7 cellular contexts compared by ENCODE assay signal in genomic region chr19:35741216-35741541, GRCh38. TPM values are rescaled to one million over a fixed set of nuclear protein-coding genes. Genes with fewer than 3 reads are reported as not detected.
DNase-seq lines count a peak whose midpoint lies in the region; ATAC-seq and TF ChIP-seq lines count a peak whose summit lies in the region.

No MANE protein-coding gene starts in this region.

- ATAC-seq in right cardiac atrium (no peak), HG03159 (IDR thresholded peaks at IDR 0.05; ENCODE audit: unreplicated experiment) (no peak), GM18861 (IDR thresholded peaks at IDR 0.05; ENCODE audit: unreplicated experiment) (no peak), HG03460 (IDR thresholded peaks at IDR 0.05; ENCODE audit: unreplicated experiment) (no peak)

- H3K27me3 ChIP-seq in WERI-Rb-1 (ENCODE audit: insufficient read depth, low read depth, severe bottlenecking) (no peaks in the 10 kb centered on the region), right cardiac atrium (ENCODE audit: control insufficient read depth, insufficient read depth) (no peaks in the 10 kb centered on the region), smooth muscle cell (ENCODE audit: low read depth) (no peaks in the 10 kb centered on the region)

- no peaks in the 10 kb centered on the region; the same call in 1 of the 2 replicates for H3K9me3 ChIP-seq in HEK293 (ENCODE audit: control insufficient read depth, insufficient read depth, low read depth, low read length)
- H3K9me3 ChIP-seq in WERI-Rb-1 (ENCODE audit: severe bottlenecking): no peaks in the 10 kb centered on the region
- H3K9me3 ChIP-seq in right cardiac atrium (ENCODE audit: control insufficient read depth, low read length): no peaks in the 10 kb centered on the region
- H3K9me3 ChIP-seq in smooth muscle cell (replicated peaks; ENCODE audit: low read depth): no peaks in the 10 kb centered on the region

- H3K79me2 ChIP-seq in smooth muscle cell (ENCODE audit: low read depth): peaks cover 6% of the 10 kb centered on the region

- POLR2A ChIA-PET in HEK293 (lab: Yijun Ruan, JAX): interaction anchor here (0.6 to 7.7 kb wide), 37 partner anchors 7 to 473 kb away, joined by 3 to 204 read pairs (median 5); partner anchors contain the start of genes ALKBH6, ARHGAP33, COX6B1 and HSPB6

- H2AFZ ChIP-seq in smooth muscle cell (ENCODE audit: low read depth): no peak overlapping the region

- CTCF ChIA-PET in HEK293 (lab: Yijun Ruan, JAX): interaction anchor here (0.5 to 1.6 kb wide), 8 partner anchors 10 to 193 kb away, joined by 3 to 7 read pairs (median 4); no protein-coding TSS in a partner anchor

- H3K4me3 ChIP-seq in HEK293 (ENCODE audit: low read depth, low read length): peak overlapping the region; percentile 39
- peak overlapping the region; percentile 72 for H3K4me3 ChIP-seq in WERI-Rb-1 (ENCODE audit: low read depth, low read length)
- peak overlapping the region; percentile 69 for H3K4me3 ChIP-seq in right cardiac atrium (ENCODE audit: low read length)
- H3K4me3 ChIP-seq in smooth muscle cell: peak overlapping the region; percentile 71

- H3K4me1 ChIP-seq in HEK293 (ENCODE audit: control insufficient read depth, insufficient read depth, low read length) (peaks cover 24% of the 10 kb centered on the region), right cardiac atrium (ENCODE audit: control insufficient read depth, insufficient read depth, low read length) (peaks cover 4% of the 10 kb centered on the region), smooth muscle cell (ENCODE audit: low read depth) (peaks cover 8% of the 10 kb centered on the region)

- H3K27ac ChIP-seq in HEK293 (ENCODE audit: extremely low read depth, low read depth, low read length) (peak overlapping the region; percentile 97), WERI-Rb-1 (peak overlapping the region; percentile 91), right cardiac atrium (ENCODE audit: low read length) (peak overlapping the region; percentile 79), smooth muscle cell (ENCODE audit: low read depth) (peak overlapping the region; percentile 4)

- H3K4me2 ChIP-seq in smooth muscle cell: peak overlapping the region; percentile 98

- no peaks in the 10 kb centered on the region for H3F3A ChIP-seq in smooth muscle cell (ENCODE audit: low read depth)

- DNase-seq in WERI-Rb-1: no peak
- no peak for DNase-seq in right cardiac atrium
- DNase-seq in smooth muscle cell (lab: John Stamatoyannopoulos, UW; ENCODE audit: unreplicated experiment): no peak

- no peak overlapping the region for H3K9ac ChIP-seq in smooth muscle cell (ENCODE audit: low read depth)

- H4K20me1 ChIP-seq in smooth muscle cell (ENCODE audit: low read depth): no peaks in the 10 kb centered on the region

- TF ChIP-seq CTCF in HEK293 (tag by site-specific recombination; IDR thresholded peaks at IDR 0.05) (no peak), WERI-Rb-1 (IDR thresholded peaks at IDR 0.05; ENCODE audit: low read depth, low read length) (no peak), smooth muscle cell (IDR thresholded peaks at IDR 0.05; ENCODE audit: borderline replicate concordance, insufficient read depth, poor library complexity, severe bottlenecking) (no peak)

- H3K36me3 ChIP-seq in HEK293 (ENCODE audit: control insufficient read depth in 2 of 2, insufficient read depth in 1 of 2, low read length in 2 of 2) (peaks cover 47 to 52% of the 10 kb centered on the region in 2 experiments), WERI-Rb-1 (peaks cover 37% of the 10 kb centered on the region), smooth muscle cell (ENCODE audit: low read depth) (no peaks in the 10 kb centered on the region)

- WGBS in right cardiac atrium: 4% methylated on average over 13 of the region's 13 CpGs
- 2% methylated on average over 13 of the region's 13 CpGs for WGBS in smooth muscle cell (ENCODE audit: low lambda C conversion rate)

- intact Hi-C loops in right cardiac atrium (cut with DNase I): no loop called here

TF ChIP-seq in HEK293, 187 proteins besides CTCF, POLR2A, EP300 and RAD21 (continues in another document):
- TF ChIP-seq TRIM28 (IDR thresholded peaks at IDR 0.05; ENCODE audit: borderline replicate concordance, low read length): 0 out of 2 replicates have a peak, but pooled peaks have one; percentile 1
- TF ChIP-seq KLF10 (tag by site-specific recombination; IDR thresholded peaks at IDR 0.05): no peak
- no peak for TF ChIP-seq KLF17 (tag by site-specific recombination; IDR thresholded peaks at IDR 0.05)
- TF ChIP-seq ZNF391 (tag by site-specific recombination; IDR thresholded peaks at IDR 0.05; ENCODE audit: borderline replicate concordance, low read depth): peak; percentile 10; the same call in 1 of the 2 replicates
- TF ChIP-seq ZNF423 (tag by site-specific recombination; IDR thresholded peaks at IDR 0.05): 0 out of 2 replicates have a peak, but pooled peaks have one; percentile 11
- no peak for TF ChIP-seq ZNF830 (tag by site-specific recombination; IDR thresholded peaks at IDR 0.05; ENCODE audit: low read depth)
- TF ChIP-seq ZNF2 (tag by site-specific recombination; IDR thresholded peaks at IDR 0.05): 0 out of 2 replicates have a peak, but pooled peaks have one; percentile 7
- no peak for TF ChIP-seq GLI2 (tag by site-specific recombination; IDR thresholded peaks at IDR 0.05; ENCODE audit: borderline replicate concordance, low read depth)
- TF ChIP-seq ZNF221 (tag by site-specific recombination; IDR thresholded peaks at IDR 0.05; ENCODE audit: borderline replicate concordance): no peak
- TF ChIP-seq GLIS1 (tag by site-specific recombination; IDR thresholded peaks at IDR 0.05): 0 out of 2 replicates have a peak, but pooled peaks have one; percentile 67
- no peak for TF ChIP-seq ZNF16 (tag by site-specific recombination; IDR thresholded peaks at IDR 0.05; ENCODE audit: low read depth)
- TF ChIP-seq ZNF843 (tag by site-specific recombination; IDR thresholded peaks at IDR 0.05): 0 out of 2 replicates have a peak, but pooled peaks have one; percentile 6
- TF ChIP-seq ZBTB11 (tag by site-specific recombination; conservative IDR thresholded peaks at IDR 0.05; ENCODE audit: low read depth): peak; percentile 13; the same call in 1 of the 2 replicates
- no peak for TF ChIP-seq ZNF580 (tag by site-specific recombination; IDR thresholded peaks at IDR 0.05)
- 0 out of 2 replicates have a peak, but pooled peaks have one; percentile 15 for TF ChIP-seq ZNF561 (tag by site-specific recombination; IDR thresholded peaks at IDR 0.05; ENCODE audit: borderline replicate concordance)

RNA-seq across cellular contexts. Expression of gene IGFLR1, which starts 1.1 kb away (rescaled TPM):
- total RNA-seq in right cardiac atrium (1 to 10 TPM; 1.8 to 6.3 (median 4.4) TPM), smooth muscle cell (1.2 and 1.7 TPM in 2 replicates)
- polyA plus RNA-seq in right cardiac atrium (4.7 TPM), smooth muscle cell (1.4 and 6.3 TPM in 2 replicates)

RNA-seq across cellular contexts. Expression of gene U2AF1L4, which starts 4.0 kb away (rescaled TPM):
- total RNA-seq in right cardiac atrium: 10 to 100 TPM; 19.6 to 31.3 (median 22.8) TPM
- polyA plus RNA-seq in right cardiac atrium: 32.3 TPM
- 14.6 and 17.0 TPM in 2 replicates for total RNA-seq in smooth muscle cell
- polyA plus RNA-seq in smooth muscle cell: 29.3 and 31.5 TPM in 2 replicates

RNA-seq across cellular contexts. Expression of gene PSENEN, which starts 4.3 kb away (rescaled TPM):
- total RNA-seq in right cardiac atrium: 10 to 100 TPM; 40.0 to 50.4 (median 43.8) TPM
- 69.7 TPM for polyA plus RNA-seq in right cardiac atrium
- total RNA-seq in smooth muscle cell: 53.3 and 65.4 TPM in 2 replicates
- 137 and 167 TPM in 2 replicates for polyA plus RNA-seq in smooth muscle cell

RNA-seq across cellular contexts. Expression of gene LIN37, which starts 7.2 kb away (rescaled TPM):
- total RNA-seq in right cardiac atrium (10 to 100 TPM in 2 of 4 donors, 1 to 10 TPM in 2; 8.2 to 14.6 (median 10.3) TPM), smooth muscle cell (17.8 and 20.3 TPM in 2 replicates)
- polyA plus RNA-seq in right cardiac atrium (17.9 TPM), smooth muscle cell (16.4 and 24.2 TPM in 2 replicates)

RNA-seq across cellular contexts. Expression of gene HSPB6, which starts 15.7 kb away (rescaled TPM):
- total RNA-seq in right cardiac atrium: 100 to 1,000 TPM; 107 to 207 (median 148) TPM
- 209 TPM for polyA plus RNA-seq in right cardiac atrium
- total RNA-seq in smooth muscle cell: 19.1 and 20.6 TPM in 2 replicates
- 173 and 254 TPM in 2 replicates for polyA plus RNA-seq in smooth muscle cell

Comparison
In these comparisons a context has a peak if more than half of its experiments do, and no peak if none do; other contexts are left out.
1. H3K27ac ChIP-seq: peak in every context shown above with its lines; median percentile 97 in HEK293; 91 in WERI-Rb-1; 79 in right cardiac atrium; 4 in smooth muscle cell.